ENCODE assay signal across 14 cellular contexts in the genomic region with DNA sequence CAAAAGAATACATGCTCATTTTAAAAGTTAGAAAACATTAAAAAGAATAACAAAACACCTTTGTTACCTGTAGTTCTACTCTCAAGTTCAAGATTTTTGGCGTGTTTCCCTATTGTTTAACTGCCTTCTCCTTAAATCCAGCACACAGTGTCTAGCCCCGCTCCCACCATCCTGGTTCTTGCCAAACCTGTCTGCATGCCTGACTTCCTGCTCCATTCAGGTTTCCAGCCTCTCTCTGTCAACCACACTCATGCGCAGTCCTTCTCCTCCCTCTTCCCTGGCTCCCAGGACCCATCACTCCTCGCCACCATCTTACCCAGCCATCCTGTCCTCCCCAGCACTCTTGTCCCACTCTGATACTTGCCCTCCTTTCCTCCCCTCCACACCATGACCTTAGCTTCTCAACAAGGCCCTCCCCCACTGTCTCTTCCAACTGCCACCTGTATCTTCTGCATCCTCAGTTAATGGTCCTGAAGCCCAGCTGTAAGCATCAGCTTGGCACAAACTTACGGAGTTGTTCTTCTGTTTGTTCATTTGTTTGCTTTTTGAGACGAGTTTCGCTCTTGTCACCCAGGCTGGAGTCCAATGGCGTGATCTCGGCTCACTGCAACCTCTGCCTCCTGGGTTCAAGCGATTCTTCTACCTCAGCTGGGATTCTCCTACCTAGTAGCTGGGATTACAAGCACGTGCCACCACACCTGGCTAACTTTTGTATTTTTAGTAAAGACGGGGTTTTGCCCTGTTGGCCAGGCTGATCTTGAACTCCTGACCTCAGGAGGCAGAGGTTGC. TPM values are rescaled to one million over a fixed set of nuclear protein-coding genes. Genes with fewer than 3 reads are reported as not detected.
A peak's percentile ranks its signal among the peaks of the same experiment; 100 is the strongest.
DNase-seq lines count a peak whose midpoint lies in the region; FAIRE-seq and TF ChIP-seq lines count a peak whose summit lies in the region.
"Had no signal": no experiment of that assay in that cellular context is flagged by ENCODE, and none has a peak within 500 bp of the region (broad histone marks: within the 10 kb centered on the region; RNA-seq: fewer than 3 reads in every experiment).

No MANE protein-coding gene starts in this region.

- peaks cover 54% of the 10 kb centered on the region for H3K4me1 ChIP-seq in keratinocyte (ENCODE audit: control insufficient read depth, extremely low read depth, insufficient read depth, low read length)
- H3K4me1 ChIP-seq: HAP-1 had no signal

- peak; percentile 83 for FAIRE-seq in keratinocyte (lab: Jason Lieb, UNC)
- FAIRE-seq in H54 (lab: Jason Lieb, UNC), result no peak

- H3K9me1 ChIP-seq in keratinocyte (ENCODE audit: control insufficient read depth, extremely low read depth, insufficient read depth, low read length), result no peaks in the 10 kb centered on the region

- TF ChIP-seq CTCF in RWPE1 (conservative IDR thresholded peaks at IDR 0.05; ENCODE audit: low read depth) (no peak), keratinocyte (optimal IDR thresholded peaks at IDR 0.05 in 1 of 3, IDR thresholded peaks at IDR 0.05 in 1 of 3, conservative IDR thresholded peaks at IDR 0.05 in 1 of 3; ENCODE audit: extremely low read depth in 1 of 3, insufficient read depth in 2 of 3, low read length in 3 of 3) (no peak)

- CTCF ChIA-PET in RWPE1 (lab: Yijun Ruan, JAX), result no interaction called here

- H3K4me3 ChIP-seq in keratinocyte (ENCODE audit: control insufficient read depth in 2 of 3, extremely low read depth in 1 of 3, insufficient read depth in 2 of 3, low read depth in 1 of 3, low read length in 3 of 3), result peak overlapping the region in 2 of 3 experiments; percentile 11 to 32
- H3K4me3 ChIP-seq in skin epidermis, result no peak overlapping the region
- H3K4me3 ChIP-seq: HAP-1, K562 had no signal

- dilution Hi-C loops in keratinocyte (cut with MboI; ENCODE audit: extremely low pct_ligation_motif_present, low sequenced_read_pairs), result no loop called here

- peak overlapping the region; percentile 86 for H3K27ac ChIP-seq in RWPE1
- H3K27ac ChIP-seq in keratinocyte (ENCODE audit: control insufficient read depth, insufficient read depth, low read length), result peak overlapping the region; percentile 82
- H3K27ac ChIP-seq in skin epidermis, result peak overlapping the region in 17 of 21 experiments; percentile 6 to 71 (median 46)

- H2AFZ ChIP-seq in keratinocyte (ENCODE audit: control insufficient read depth, low read length), result peak overlapping the region; percentile 46

- no peaks in the 10 kb centered on the region for H4K20me1 ChIP-seq in keratinocyte (ENCODE audit: control insufficient read depth, extremely low read depth, insufficient read depth, low read length)

- H3K36me3 ChIP-seq in keratinocyte (ENCODE audit: control insufficient read depth in 2 of 2, extremely low read depth in 1 of 2, insufficient read depth in 2 of 2, low read length in 2 of 2), result no peaks in the 10 kb centered on the region
- H3K36me3 ChIP-seq: HAP-1 had no signal

- DNase-seq in DMS53 (lab: John Stamatoyannopoulos, UW) (peak; percentile 61), DMS53 treated with DMSO at 0.1 percent for 48 hours (lab: John Stamatoyannopoulos, UW; ENCODE audit: unreplicated experiment) (no peak), RWPE1 (ENCODE audit: low spot score) (no peak), keratinocyte (ENCODE audit: low read depth, low spot score) (no peak), H54 (ENCODE audit: insufficient read length, low spot score) (no peak), COLO668 (lab: John Stamatoyannopoulos, UW; ENCODE audit: unreplicated experiment) (no peak)
- no peak for DNase-seq in activated effector memory CD4-positive, alpha-beta T cell treated with anti-CD3 and anti-CD28 coated beads, Interleukin-2, amount 50 U/mL, for 16 hours
- DNase-seq: 8988T; effector CD4-positive, alpha-beta T cell; head of caudate nucleus; midbrain had no signal

- POLR2A ChIA-PET in RWPE1 (lab: Yijun Ruan, JAX; ENCODE audit: low non-redundant PET), result no interaction called here

- H3K9ac ChIP-seq in keratinocyte (ENCODE audit: control insufficient read depth, extremely low read depth, insufficient read depth, low read length), result peak overlapping the region; percentile 47

- H3K27me3 ChIP-seq in keratinocyte (ENCODE audit: control insufficient read depth, extremely low read depth, insufficient read depth, low read length), result no peaks in the 10 kb centered on the region

- H3K4me2 ChIP-seq in keratinocyte (ENCODE audit: control insufficient read depth, extremely low read depth, insufficient read depth, low read depth, low read length), result peak overlapping the region; percentile 81

- peaks cover 2% of the 10 kb centered on the region for H3K79me2 ChIP-seq in keratinocyte (ENCODE audit: control insufficient read depth, insufficient read depth, low read length)

- H3K9me3 ChIP-seq in keratinocyte (ENCODE audit: control insufficient read depth, low read depth, low read length), result no peaks in the 10 kb centered on the region
- H3K9me3 ChIP-seq: HAP-1 had no signal

- TF ChIP-seq POLR2A in H54 (IDR thresholded peaks at IDR 0.05; ENCODE audit: low read depth, low read length), result no peak

RNA-seq across cellular contexts. Expression of a gene that starts 7.5 kb away (rescaled TPM):
- polyA plus RNA-seq in keratinocyte, result 277 to 489 TPM (median 351 TPM) in 3 replicates
- polyA plus RNA-seq in keratinocyte (2011; ENCODE audit: low read depth), result 526 TPM
- 357 and 388 TPM in 2 replicates for polyA plus RNA-seq in keratinocyte (2011; cell fraction: cytosol; rRNA removed)
- polyA plus RNA-seq in keratinocyte (2011; cell fraction: nucleus; rRNA removed), result 864 and 995 TPM in 2 replicates
- polyA plus RNA-seq in keratinocyte (2012; ENCODE audit: low replicate concordance), result 168 and 903 TPM in 2 replicates
- polyA minus RNA-seq in keratinocyte, result 752 to 1,882 TPM (median 1,066 TPM) in 3 replicates
- polyA minus RNA-seq in keratinocyte (2011; cell fraction: cytosol; rRNA and poly(A)+ RNA removed), result 461 TPM
- polyA minus RNA-seq in keratinocyte (2011; cell fraction: nucleus; rRNA and poly(A)+ RNA removed), result 623 and 1,627 TPM in 2 replicates

Comparison
In these comparisons a context has a peak if more than half of its experiments do, and no peak if none do; other contexts are left out.
1. H3K4me3 ChIP-seq: peak in keratinocyte (2 of 3); none in skin epidermis (0 of 7).
2. Peak in every context shown above with its lines, with median percentiles within 50 percentile points of each other: H3K27ac ChIP-seq.